Comparison of ENCODE assay signal across 20 cellular contexts in the genomic region with DNA sequence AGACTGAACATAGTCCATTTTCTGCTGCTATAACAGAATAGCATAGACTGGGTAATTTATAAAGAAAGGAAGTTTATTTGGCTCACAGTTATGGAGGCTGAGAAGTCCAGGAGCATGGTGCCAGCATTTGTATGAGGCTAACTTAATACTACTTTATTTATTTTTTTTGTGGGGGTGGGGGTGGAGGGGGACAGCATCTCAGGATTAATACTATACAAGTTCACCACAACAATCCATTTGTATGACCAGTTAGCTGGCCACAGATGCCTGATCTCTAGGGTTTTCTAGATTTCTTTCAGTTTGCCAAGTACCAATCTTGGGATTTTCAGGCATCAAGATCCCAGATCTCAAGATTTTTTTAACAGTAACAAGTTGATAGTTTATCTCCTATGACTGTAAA. TPM values are rescaled to one million over a fixed set of nuclear protein-coding genes. Genes with fewer than 3 reads are reported as not detected.
"Had no signal": no experiment of that assay in that cellular context is flagged by ENCODE, and none has a peak within 500 bp of the region (broad histone marks: within the 10 kb centered on the region; RNA-seq: fewer than 3 reads in every experiment).

No MANE protein-coding gene starts in this region.

- H3K4me3 ChIP-seq: dorsolateral prefrontal cortex, heart left ventricle, psoas muscle, right lobe of liver, thoracic aorta had no signal

- H3K27ac Mint-ChIP-seq: naive thymus-derived CD4-positive, alpha-beta T cell; stimulated activated effector memory CD8-positive, alpha-beta T cell treated with anti-CD3 and anti-CD28 coated beads, Interleukin-12 subunit alpha, Interleukin-12 subunit beta, amount 100 ng/mL, for 72 hours had no signal

- H3K4me1 Mint-ChIP-seq: stimulated activated effector memory CD8-positive, alpha-beta T cell treated with anti-CD3 and anti-CD28 coated beads, Interleukin-12 subunit alpha, Interleukin-12 subunit beta, amount 100 ng/mL, for 72 hours had no signal

- DNase-seq: cortex of kidney; dorsolateral prefrontal cortex; effector CD8-positive, alpha-beta T cell; heart left ventricle; hypothalamus; kidney glomerular epithelial cell; mammary epithelial cell; naive thymus-derived CD4-positive, alpha-beta T cell; psoas muscle; retina; right lobe of liver; stimulated activated CD4-positive, alpha-beta T cell treated with anti-CD3 and anti-CD28 coated beads, Interleukin-4, amount 100 ng/mL, for 1 hour; stimulated activated CD8-positive, alpha-beta memory T cell treated with anti-CD3 and anti-CD28 coated beads, Interleukin-4, amount 100 ng/mL, for 48 hours; stimulated activated naive CD8-positive, alpha-beta T cell treated with anti-CD3 and anti-CD28 coated beads, Interleukin-15, Interleukin-2, amounts not matched to agents 100 U/mL and 50 U/mL, for 24 hours; trophoblast cell had no signal

- H3K27ac ChIP-seq: neutrophil, psoas muscle, right lobe of liver, thoracic aorta had no signal

- H3K4me1 ChIP-seq: right lobe of liver had no signal

- H3K9me3 Mint-ChIP-seq: naive thymus-derived CD4-positive, alpha-beta T cell; stimulated activated effector memory CD8-positive, alpha-beta T cell treated with anti-CD3 and anti-CD28 coated beads, Interleukin-12 subunit alpha, Interleukin-12 subunit beta, amount 100 ng/mL, for 72 hours had no signal

- ATAC-seq: esophagus mucosa; heart left ventricle; naive thymus-derived CD4-positive, alpha-beta T cell; psoas muscle; right lobe of liver; stimulated activated naive CD8-positive, alpha-beta T cell treated with anti-CD3 and anti-CD28 coated beads, Interleukin-15, Interleukin-2, amounts not matched to agents 100 U/mL and 50 U/mL, for 24 hours had no signal

- H3K4me3 Mint-ChIP-seq: naive thymus-derived CD4-positive, alpha-beta T cell; stimulated activated effector memory CD8-positive, alpha-beta T cell treated with anti-CD3 and anti-CD28 coated beads, Interleukin-12 subunit alpha, Interleukin-12 subunit beta, amount 100 ng/mL, for 72 hours had no signal

- H3K36me3 ChIP-seq: neutrophil, right lobe of liver, thoracic aorta had no signal

- H3K36me3 Mint-ChIP-seq: naive thymus-derived CD4-positive, alpha-beta T cell; stimulated activated effector memory CD8-positive, alpha-beta T cell treated with anti-CD3 and anti-CD28 coated beads, Interleukin-12 subunit alpha, Interleukin-12 subunit beta, amount 100 ng/mL, for 72 hours had no signal

- H3K27me3 ChIP-seq: dorsolateral prefrontal cortex, heart left ventricle, neutrophil, right lobe of liver had no signal

- H3K9me3 ChIP-seq: heart left ventricle, neutrophil, psoas muscle, right lobe of liver, thoracic aorta had no signal

RNA-seq across cellular contexts. Expression of a gene that starts 20.3 kb away (rescaled TPM):
- total RNA-seq: naive thymus-derived CD4-positive, alpha-beta T cell had no signal
- polyA plus RNA-seq: mammary epithelial cell; naive thymus-derived CD4-positive, alpha-beta T cell; neural cell had no signal
